ENCODE assay signal across 31 cellular contexts in genomic region chr9:82144803-82145202, GRCh38.
DNase-seq lines count a peak whose midpoint lies in the region; ATAC-seq, FAIRE-seq and TF ChIP-seq lines count a peak whose summit lies in the region.
"Had no signal": no experiment of that assay in that cellular context is flagged by ENCODE, and none has a peak within 500 bp of the region (broad histone marks: within the 10 kb centered on the region; RNA-seq: fewer than 3 reads in every experiment).

No MANE protein-coding gene starts in this region.

- dilution Hi-C loops in IMR-90 (cut with HindIII; ENCODE audit: low sequenced_read_pairs, unreplicated experiment): no loop called here

- H2BK20ac ChIP-seq in IMR-90 (ENCODE audit: low read depth, low read length) (no peak overlapping the region), H1 (ENCODE audit: low read length) (no peak overlapping the region)

- H2AK5ac ChIP-seq in IMR-90 (ENCODE audit: low read depth, low read length): no peak overlapping the region
- no peak overlapping the region for H2AK5ac ChIP-seq in H1 (ENCODE audit: low read depth, low read length)

- no TSS peak for BruUV-seq in IMR-90 (replicated peaks; lab: Mats Ljungman, UMichigan)

- H2BK5ac ChIP-seq in IMR-90 (ENCODE audit: low read depth, low read length, poor library complexity, severe bottlenecking): no peak overlapping the region
- no peak overlapping the region for H2BK5ac ChIP-seq in H1 (ENCODE audit: low read depth, low read length)

- H3K18ac ChIP-seq in IMR-90 (ENCODE audit: low read depth, low read length) (no peak overlapping the region), H1 (ENCODE audit: extremely low read depth, low read length) (no peak overlapping the region)

- H3K9me1 ChIP-seq in IMR-90 (ENCODE audit: insufficient read depth, low read length): peaks cover 4% of the 10 kb centered on the region; the same call in 1 of the 2 replicates

- H4K20me1 ChIP-seq in IMR-90 (ENCODE audit: insufficient read depth, low read length) (no peaks in the 10 kb centered on the region), H1 (replicated peaks in 1 of 2; ENCODE audit: control insufficient read depth in 1 of 2, insufficient read depth in 2 of 2, low read length in 2 of 2) (no peaks in the 10 kb centered on the region)
- H4K20me1 ChIP-seq: BLaER1; BLaER1 treated with 17β-estradiol and CSF1 and Interleukin-3, amounts not matched to agents 10 nM and 100 nM had no signal

- H4K8ac ChIP-seq in IMR-90 (ENCODE audit: low read depth in 2 of 2, low read length in 2 of 2) (no peak overlapping the region), H1 (ENCODE audit: extremely low read depth, insufficient read depth, low read length) (no peak overlapping the region)

- FAIRE-seq in H1 (lab: Jason Lieb, UNC): no peak
- FAIRE-seq: A204.1, A549, D721Med had no signal

- H3K27ac ChIP-seq in IMR-90 (ENCODE audit: insufficient read depth, low read length) (no peak overlapping the region), H1 (ENCODE audit: low read depth, low read length) (no peak overlapping the region)
- H3K27ac ChIP-seq: 22Rv1; A549; BLaER1; BLaER1 treated with 17β-estradiol and CSF1 and Interleukin-3, amounts not matched to agents 10 nM and 100 nM; C4-2B had no signal

- TF ChIP-seq EP300 in H1 (IDR thresholded peaks at IDR 0.05; ENCODE audit: borderline replicate concordance in 1 of 2, low read depth in 2 of 2, low read length in 2 of 2): no peak

- in situ Hi-C loops in IMR-90 (cut with MboI; ENCODE audit: low sequenced_read_pairs): no loop called here

- H3K9ac ChIP-seq in IMR-90 (ENCODE audit: low read depth, low read length) (no peak overlapping the region), H1 (replicated peaks in 1 of 4; ENCODE audit: extremely low read depth in 1 of 4, low read depth in 3 of 4, low read length in 3 of 4) (no peak overlapping the region)
- H3K9ac ChIP-seq: BLaER1; BLaER1 treated with 17β-estradiol and CSF1 and Interleukin-3, amounts not matched to agents 10 nM and 100 nM had no signal

- intact Hi-C loops in IMR-90 (cut with micrococcal nuclease): no loop called here

- H4K91ac ChIP-seq in IMR-90 (ENCODE audit: insufficient read depth, low read depth, low read length) (no peak overlapping the region), H1 (replicated peaks; ENCODE audit: insufficient read length, low read length) (no peak overlapping the region)

- TF ChIP-seq CTCF in IMR-90 (conservative IDR thresholded peaks at IDR 0.05; ENCODE audit: low read depth, low read length) (no peak), H1 (IDR thresholded peaks at IDR 0.05; ENCODE audit: control extremely low read depth in 1 of 3, insufficient read depth in 1 of 3, low read depth in 1 of 3, low read length in 3 of 3) (no peak)

- DNase-seq in IMR-90: no peak
- DNase-seq in H1 (ENCODE audit: low read depth in 1 of 2, low spot score in 2 of 2): no peak
- DNase-seq in NCI-H1105 (lab: John Stamatoyannopoulos, UW): no peak
- DNase-seq: 8988T; ACHN; AML-193; BE2C; C1 segment of cervical spinal cord; Caco-2; Calu3; CD4-positive, alpha-beta memory T cell; CD4-positive, alpha-beta T cell; CD4-positive, CD25-positive, alpha-beta regulatory T cell; CD8-positive, alpha-beta memory T cell; CD8-positive, alpha-beta T cell; COR-L47; DMS 273 treated with DMSO at 0.1 percent for 48 hours; DMS153; DMS53; DMS79; DMS79 treated with DMSO at 0.1 percent for 48 hours; DND-41; EL had no signal

- 100% methylated on average over 1 of the region's 4 CpGs; no CpG with 5 or more reads in 1 of the 2 experiments for WGBS in IMR-90 (ENCODE audit: extremely low coverage in 2 of 2, insufficient read length in 1 of 2), 2 experiments
- 87% methylated on average over 4 of the region's 4 CpGs; no CpG with 5 or more reads in 1 of the 2 experiments for WGBS in H1 (ENCODE audit: extremely low coverage in 1 of 2, insufficient coverage in 1 of 2, insufficient read length in 1 of 2, insufficient replicate concordance in 2 of 2, low coverage in 1 of 2, low lambda C conversion rate in 2 of 2, missing lambda C conversion rate in 1 of 2), 2 experiments

- H3K9me3 ChIP-seq in IMR-90 (ENCODE audit: control insufficient read depth, insufficient read depth, low read length): no peaks in the 10 kb centered on the region
- no peaks in the 10 kb centered on the region for H3K9me3 ChIP-seq in H1 (ENCODE audit: insufficient read depth in 2 of 2, low read depth in 1 of 2, low read length in 1 of 2)
- H3K9me3 ChIP-seq: A549, BE2C, BLaER1, Caco-2 had no signal

- H3K23ac ChIP-seq in IMR-90 (ENCODE audit: low read depth, low read length): no peak overlapping the region
- H3K23ac ChIP-seq in H1 (ENCODE audit: insufficient read length): no peak overlapping the region

- TF ChIP-seq POLR2A in IMR-90 (IDR thresholded peaks at IDR 0.05; ENCODE audit: low read depth, low read length) (no peak), H1 (IDR thresholded peaks at IDR 0.05; ENCODE audit: control extremely low read depth in 1 of 2, low read depth in 2 of 2, low read length in 2 of 2) (no peak)

- TF ChIP-seq RAD21 in IMR-90 (IDR thresholded peaks at IDR 0.05; ENCODE audit: low read length): no peak
- TF ChIP-seq RAD21 in H1 (IDR thresholded peaks at IDR 0.05 in 1 of 2, conservative IDR thresholded peaks at IDR 0.05 in 1 of 2; ENCODE audit: low read depth in 2 of 2, low read length in 2 of 2): no peak

- H4K5ac ChIP-seq in IMR-90 (ENCODE audit: low read depth, low read length) (no peak overlapping the region), H1 (ENCODE audit: insufficient read length, low read depth, low read length) (no peak overlapping the region)

- H2BK15ac ChIP-seq in IMR-90 (ENCODE audit: low read depth, low read length): no peak overlapping the region
- no peak overlapping the region for H2BK15ac ChIP-seq in H1 (ENCODE audit: low read length)

- H2AK9ac ChIP-seq in IMR-90 (replicated peaks; ENCODE audit: low read depth, low read length, poor library complexity): no peak overlapping the region

- CTCF ChIA-PET in IMR-90 (lab: Yijun Ruan, JAX): no interaction called here
- CTCF ChIA-PET in H1 (lab: Charles Lee; ENCODE audit: partially characterized antibody): no interaction called here

- no peak overlapping the region for H2BK12ac ChIP-seq in H1 (ENCODE audit: low read depth, low read length)

- no peaks in the 10 kb centered on the region for H3K27me3 ChIP-seq in IMR-90 (ENCODE audit: control insufficient read depth, insufficient read depth, low read length)
- H3K27me3 ChIP-seq in H1 (replicated peaks in 1 of 4; ENCODE audit: control insufficient read depth in 3 of 4, extremely low read depth in 1 of 4, insufficient read depth in 3 of 4, low read length in 3 of 4): no peaks in the 10 kb centered on the region
- H3K27me3 ChIP-seq: BE2C; BLaER1; BLaER1 treated with 17β-estradiol and CSF1 and Interleukin-3, amounts not matched to agents 10 nM and 100 nM had no signal

- H3K36me3 ChIP-seq in IMR-90 (ENCODE audit: control insufficient read depth, insufficient read depth, low read length) (no peaks in the 10 kb centered on the region), H1 (ENCODE audit: control insufficient read depth in 2 of 4, insufficient read depth in 4 of 4, low read length in 3 of 4) (no peaks in the 10 kb centered on the region)
- H3K36me3 ChIP-seq: BE2C; BLaER1; BLaER1 treated with 17β-estradiol and CSF1 and Interleukin-3, amounts not matched to agents 10 nM and 100 nM had no signal

- H3K4me1 ChIP-seq in IMR-90 (ENCODE audit: control insufficient read depth, insufficient read depth, low read length): peaks cover 4% of the 10 kb centered on the region
- H3K4me1 ChIP-seq in H1 (replicated peaks in 1 of 4; ENCODE audit: control insufficient read depth in 3 of 4, insufficient read depth in 4 of 4, low read length in 3 of 4): no peaks in the 10 kb centered on the region
- H3K4me1 ChIP-seq: A549, Caco-2 had no signal

- no peak overlapping the region for H3K4me2 ChIP-seq in IMR-90 (ENCODE audit: low read depth, low read length)
- no peak overlapping the region for H3K4me2 ChIP-seq in H1 (ENCODE audit: insufficient read depth in 1 of 2, low read depth in 2 of 2, low read length in 2 of 2)
- H3K4me2 ChIP-seq: A549; BLaER1; BLaER1 treated with 17β-estradiol and CSF1 and Interleukin-3, amounts not matched to agents 10 nM and 100 nM had no signal

- no peak for ATAC-seq in IMR-90 (ENCODE audit: low read depth)
- ATAC-seq in HG03135 (IDR thresholded peaks at IDR 0.05; ENCODE audit: unreplicated experiment): no peak
- ATAC-seq: A549; CD8-positive, alpha-beta T cell had no signal

- H3K4ac ChIP-seq in IMR-90 (ENCODE audit: low read depth, low read length) (no peak overlapping the region), H1 (replicated peaks; ENCODE audit: insufficient read length, low read depth, low read length) (no peak overlapping the region)

- no peaks in the 10 kb centered on the region for H3K79me2 ChIP-seq in H1 (ENCODE audit: control insufficient read depth in 1 of 2, insufficient read depth in 2 of 2, low read length in 2 of 2)

- POLR2A ChIA-PET in IMR-90 (lab: Charles Lee; ENCODE audit: unreplicated experiment): no interaction called here
- POLR2A ChIA-PET in H1 (lab: Charles Lee; ENCODE audit: partially characterized antibody): no interaction called here

- H3K14ac ChIP-seq in IMR-90 (replicated peaks; ENCODE audit: low read depth, low read length) (no peak overlapping the region), H1 (ENCODE audit: insufficient read length) (no peak overlapping the region)

- H3K23me2 ChIP-seq in H1 (ENCODE audit: low read depth, low read length): no peaks in the 10 kb centered on the region

- no peaks in the 10 kb centered on the region for H3K79me1 ChIP-seq in IMR-90 (ENCODE audit: low read depth in 1 of 2, low read length in 2 of 2)
- H3K79me1 ChIP-seq in H1 (ENCODE audit: low read depth, low read length): no peaks in the 10 kb centered on the region

- H2AFZ ChIP-seq in IMR-90 (replicated peaks; ENCODE audit: low read length, poor library complexity): no peak overlapping the region
- no peak overlapping the region for H2AFZ ChIP-seq in H1 (ENCODE audit: low read length)

- H3K4me3 ChIP-seq in IMR-90 (ENCODE audit: insufficient read depth, low read depth, low read length) (no peak overlapping the region), H1 (ENCODE audit: extremely low read depth in 1 of 4, insufficient read depth in 2 of 4, low read depth in 3 of 4, low read length in 4 of 4) (no peak overlapping the region)
- H3K4me3 ChIP-seq: A549; BLaER1; BLaER1 treated with 17β-estradiol and CSF1 and Interleukin-3, amounts not matched to agents 10 nM and 100 nM had no signal

- H2BK120ac ChIP-seq in IMR-90 (ENCODE audit: low read depth, low read length): no peak overlapping the region
- no peak overlapping the region for H2BK120ac ChIP-seq in H1 (replicated peaks; ENCODE audit: low read depth, low read length)

- H3K56ac ChIP-seq in IMR-90 (ENCODE audit: extremely low read depth, insufficient read depth, low read length): no peak overlapping the region
- H3K56ac ChIP-seq in H1 (replicated peaks; ENCODE audit: insufficient read length, low read depth, low read length): no peak overlapping the region

TF ChIP-seq in IMR-90, 13 proteins besides CTCF, POLR2A, EP300 and RAD21 (continues in another document):
- peak; percentile 90 for TF ChIP-seq CEBPB (IDR thresholded peaks at IDR 0.05; ENCODE audit: low read depth, low read length)
- no peak for TF ChIP-seq MXI1 (IDR thresholded peaks at IDR 0.05; ENCODE audit: borderline replicate concordance, low read depth, low read length)

TF ChIP-seq in H1, 55 proteins besides CTCF, POLR2A, EP300 and RAD21 (continues in another document):
- peak; percentile 78; the same call in 1 of the 2 replicates for TF ChIP-seq CEBPB (IDR thresholded peaks at IDR 0.05; ENCODE audit: low read depth, low read length)
